ENCODE assay signal across 10 cellular contexts in genomic region chr20:62523473-62524203, GRCh38. TPM values are rescaled to one million over a fixed set of nuclear protein-coding genes. Genes with fewer than 3 reads are reported as not detected.
A peak's percentile ranks its signal among the peaks of the same experiment; 100 is the strongest.
DNase-seq lines count a peak whose midpoint lies in the region.
"Had no signal": no experiment of that assay in that cellular context is flagged by ENCODE, and none has a peak within 500 bp of the region (broad histone marks: within the 10 kb centered on the region; RNA-seq: fewer than 3 reads in every experiment).

No MANE protein-coding gene starts in this region.

- in situ Hi-C loops in HAP-1 (cut with MboI; ENCODE audit: low sequenced_read_pairs): no loop called here

- H3K4me3 ChIP-seq in HAP-1: no peak overlapping the region
- H3K4me3 ChIP-seq: lung had no signal

- H3K27me3 ChIP-seq in HAP-1 (ENCODE audit: low read depth): peaks cover 6% of the 10 kb centered on the region; the same call in 1 of the 2 replicates

- no peaks in the 10 kb centered on the region for H3K36me3 ChIP-seq in HAP-1 (replicated peaks)

- H3K4me1 ChIP-seq in HAP-1: no peaks in the 10 kb centered on the region

- no peak overlapping the region for H3K4me3 Mint-ChIP-seq in activated naive CD4-positive, alpha-beta T cell treated with anti-CD3 and anti-CD28 coated beads, Interleukin-2, amount 10 ng/mL, durations not matched to agents 7 days and 5 days
- H3K4me3 Mint-ChIP-seq: central memory CD8-positive, alpha-beta T cell had no signal

- H3K9me3 ChIP-seq in HAP-1: no peaks in the 10 kb centered on the region

- CTCF ChIA-PET in activated naive CD4-positive, alpha-beta T cell treated with anti-CD3 and anti-CD28 coated beads, Interleukin-2, amount 10 ng/mL, durations not matched to agents 7 days and 5 days (lab: Charles Lee): no interaction called here

- H3K9me3 Mint-ChIP-seq in activated naive CD4-positive, alpha-beta T cell treated with anti-CD3 and anti-CD28 coated beads, Interleukin-2, amount 10 ng/mL, durations not matched to agents 7 days and 5 days: no peaks in the 10 kb centered on the region
- H3K9me3 Mint-ChIP-seq: central memory CD8-positive, alpha-beta T cell had no signal

- no peak overlapping the region for H3K27ac Mint-ChIP-seq in activated naive CD4-positive, alpha-beta T cell treated with anti-CD3 and anti-CD28 coated beads, Interleukin-2, amount 10 ng/mL, durations not matched to agents 7 days and 5 days

- peaks cover 34% of the 10 kb centered on the region for H3K27me3 Mint-ChIP-seq in activated naive CD4-positive, alpha-beta T cell treated with anti-CD3 and anti-CD28 coated beads, Interleukin-2, amount 10 ng/mL, durations not matched to agents 7 days and 5 days

- H3K36me3 Mint-ChIP-seq in activated naive CD4-positive, alpha-beta T cell treated with anti-CD3 and anti-CD28 coated beads, Interleukin-2, amount 10 ng/mL, durations not matched to agents 7 days and 5 days: no peaks in the 10 kb centered on the region

- DNase-seq in Daoy (ENCODE audit: low read depth) (peak; percentile 63), T-helper 9 cell (peak; percentile 18), RPMI8226 (no peak), amygdala (lab: John Stamatoyannopoulos, UW) (no peak), NCI-H2107 treated with DMSO at 0.1 percent for 48 hours (lab: John Stamatoyannopoulos, UW; ENCODE audit: unreplicated experiment) (no peak), HAP-1 (ENCODE audit: low spot score in 2 of 2) (no peak)
- peak; percentile 69 for DNase-seq in activated naive CD4-positive, alpha-beta T cell treated with anti-CD3 and anti-CD28 coated beads, Interleukin-2, amount 10 ng/mL, durations not matched to agents 7 days and 5 days
- DNase-seq in stimulated activated CD4-positive, alpha-beta T cell treated with anti-CD3 and anti-CD28 coated beads, Interleukin-1b, Interleukin-23, amount 100 ng/mL, for 48 hours: peak; percentile 87

- H3K4me1 Mint-ChIP-seq in activated naive CD4-positive, alpha-beta T cell treated with anti-CD3 and anti-CD28 coated beads, Interleukin-2, amount 10 ng/mL, durations not matched to agents 7 days and 5 days: peaks cover 9% of the 10 kb centered on the region
- H3K4me1 Mint-ChIP-seq: central memory CD8-positive, alpha-beta T cell had no signal

RNA-seq across cellular contexts. Expression of gene GATA5, which starts 47.8 kb away (rescaled TPM):
- total RNA-seq in Daoy (2014; rRNA removed; shearing (Covaris generic)): not detected in 2 replicates

Comparison
In these comparisons a context has a peak if more than half of its experiments do, and no peak if none do; other contexts are left out.
1. DNase-seq: peak in Daoy (single experiment), T-helper 9 cell (single experiment), activated naive CD4-positive, alpha-beta T cell treated with anti-CD3 and anti-CD28 coated beads, Interleukin-2, amount 10 ng/mL, durations not matched to agents 7 days and 5 days (single experiment) and stimulated activated CD4-positive, alpha-beta T cell treated with anti-CD3 and anti-CD28 coated beads, Interleukin-1b, Interleukin-23, amount 100 ng/mL, for 48 hours (single experiment); none in RPMI8226 (single experiment), amygdala (0 of 56), NCI-H2107 treated with DMSO at 0.1 percent for 48 hours (single experiment) and HAP-1 (0 of 2).